In genomic region chr16:50478773-50479149, GRCh38 we compare ENCODE assay signal across 17 cellular contexts.
DNase-seq lines count a peak whose midpoint lies in the region; ATAC-seq and TF ChIP-seq lines count a peak whose summit lies in the region.
"Had no signal": no experiment of that assay in that cellular context is flagged by ENCODE, and none has a peak within 500 bp of the region (broad histone marks: within the 10 kb centered on the region; RNA-seq: fewer than 3 reads in every experiment).

No MANE protein-coding gene starts in this region.

- H3K4me3 ChIP-seq in upper lobe of right lung: no peak overlapping the region
- H3K4me3 ChIP-seq: left lung, pancreas, SK-N-MC had no signal

- H3K36me3 Mint-ChIP-seq in WTC11: peaks cover 2% of the 10 kb centered on the region; the same call in 1 of the 2 replicates
- H3K36me3 Mint-ChIP-seq: CD8-positive, alpha-beta T cell had no signal

- intact Hi-C loops in upper lobe of right lung (cut with DNase I): no loop called here

- POLR2A ChIA-PET in WTC11 (lab: Charles Lee): no interaction called here

- H3K27ac Mint-ChIP-seq in WTC11: no peak overlapping the region
- H3K27ac Mint-ChIP-seq: CD8-positive, alpha-beta T cell; type B pancreatic cell had no signal

- no peaks in the 10 kb centered on the region for H3K9me3 ChIP-seq in upper lobe of right lung
- H3K9me3 ChIP-seq: left lung, pancreas had no signal

- H3K4me3 Mint-ChIP-seq in WTC11: no peak overlapping the region
- H3K4me3 Mint-ChIP-seq: CD8-positive, alpha-beta T cell; type B pancreatic cell had no signal

- ATAC-seq in WTC11 (peak; percentile 79), upper lobe of right lung (peak; percentile 17), HG03432 (IDR thresholded peaks at IDR 0.05; ENCODE audit: unreplicated experiment) (no peak), GM18505 (IDR thresholded peaks at IDR 0.05; ENCODE audit: unreplicated experiment) (no peak)
- ATAC-seq: CD8-positive, alpha-beta T cell; left lung had no signal

- DNase-seq in NCI-H82 (lab: John Stamatoyannopoulos, UW) (peak; percentile 32), NCI-H82 treated with DMSO at 0.1 percent for 48 hours (lab: John Stamatoyannopoulos, UW; ENCODE audit: unreplicated experiment) (no peak), NCI-H2107 (lab: John Stamatoyannopoulos, UW) (peak; percentile 36), WTC11 (ENCODE audit: low spot score) (peak; percentile 29), upper lobe of right lung (no peak), NCI-H2081 treated with DMSO at 0.1 percent for 48 hours (lab: John Stamatoyannopoulos, UW) (no peak)
- DNase-seq: activated CD4-positive, alpha-beta T cell treated with anti-CD3 and anti-CD28 coated beads, Interleukin-2, amount 50 U/mL, for 1 hour; CD8-positive, alpha-beta T cell; left lung; NCI-H1930; OCI-M1; pancreas had no signal

- no peak for TF ChIP-seq POLR2A in GM18505 (IDR thresholded peaks at IDR 0.05; ENCODE audit: borderline replicate concordance, extremely low read depth, insufficient read depth, insufficient read length)

- TF ChIP-seq CTCF in WTC11 (IDR thresholded peaks at IDR 0.05): no peak
- TF ChIP-seq CTCF in upper lobe of right lung (IDR thresholded peaks at IDR 0.05): no peak

- H3K27ac ChIP-seq in upper lobe of right lung: no peak overlapping the region
- H3K27ac ChIP-seq: KMS-11, left lung, pancreas, SK-N-MC had no signal

- H3K36me3 ChIP-seq in upper lobe of right lung: no peaks in the 10 kb centered on the region
- H3K36me3 ChIP-seq: left lung, pancreas had no signal

- H3K27me3 Mint-ChIP-seq in WTC11 (ENCODE audit: low read depth): no peaks in the 10 kb centered on the region

- H3K4me1 ChIP-seq in upper lobe of right lung: no peaks in the 10 kb centered on the region
- H3K4me1 ChIP-seq: left lung, pancreas had no signal

- H3K9me3 Mint-ChIP-seq in WTC11: peaks cover 10% of the 10 kb centered on the region

- CTCF ChIA-PET in WTC11 (lab: Charles Lee): interaction anchor here (0.8 to 1.3 kb wide), 4 partner anchors 31 to 328 kb away, joined by 3 to 4 read pairs (median 3); no protein-coding TSS in a partner anchor

- peaks cover 7% of the 10 kb centered on the region for H3K27me3 ChIP-seq in upper lobe of right lung
- H3K27me3 ChIP-seq: pancreas had no signal

- H3K4me1 Mint-ChIP-seq in WTC11: peaks cover 28% of the 10 kb centered on the region

TF ChIP-seq in WTC11, 78 proteins besides CTCF, POLR2A, EP300 and RAD21:
- 0 out of 2 replicates have a peak, but pooled peaks have one; percentile 9 for TF ChIP-seq SP1 (CRISPR knock-in tag; conservative IDR thresholded peaks at IDR 0.05)
- 0 out of 2 replicates have a peak, but pooled peaks have one; percentile 10 for TF ChIP-seq ZNF423 (CRISPR knock-in tag; IDR thresholded peaks at IDR 0.05)
- no peak for TF ChIP-seq ZSCAN18 (CRISPR knock-in tag; IDR thresholded peaks at IDR 0.05)

Comparison
In these comparisons a context has a peak if more than half of its experiments do, and no peak if none do; other contexts are left out.
1. DNase-seq: peak in NCI-H82 (single experiment), NCI-H2107 (single experiment) and WTC11 (single experiment); none in NCI-H82 treated with DMSO at 0.1 percent for 48 hours (single experiment), upper lobe of right lung (single experiment) and NCI-H2081 treated with DMSO at 0.1 percent for 48 hours (single experiment).
2. ATAC-seq: peak in WTC11 (single experiment) and upper lobe of right lung (single experiment); none in HG03432 (single experiment) and GM18505 (single experiment).